Comparison of ENCODE assay signal across 24 cellular contexts in the genomic region with DNA sequence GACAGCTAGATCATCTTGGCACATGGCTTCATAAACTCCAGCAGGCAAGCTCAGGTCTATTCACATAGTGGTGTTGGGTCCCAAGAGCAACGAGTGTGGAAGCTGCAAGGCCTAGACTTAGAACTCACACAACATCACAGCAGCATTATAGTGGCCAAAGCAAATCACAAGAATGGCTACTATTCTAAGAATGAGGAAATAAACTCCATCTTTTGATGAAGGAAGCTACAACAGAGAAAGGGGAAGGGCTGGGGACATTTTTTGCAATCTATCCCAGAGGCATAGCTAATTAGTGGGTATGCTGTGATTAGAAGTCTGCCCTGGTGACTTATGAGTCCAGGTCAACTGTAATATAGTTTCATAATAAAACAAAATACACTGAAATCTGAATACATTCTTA. TPM values are rescaled to one million over a fixed set of nuclear protein-coding genes. Genes with fewer than 3 reads are reported as not detected.
A peak's percentile ranks its signal among the peaks of the same experiment; 100 is the strongest.
DNase-seq lines count a peak whose midpoint lies in the region; ATAC-seq, FAIRE-seq and TF ChIP-seq lines count a peak whose summit lies in the region.
"Had no signal": no experiment of that assay in that cellular context is flagged by ENCODE, and none has a peak within 500 bp of the region (broad histone marks: within the 10 kb centered on the region; RNA-seq: fewer than 3 reads in every experiment).

No MANE protein-coding gene starts in this region.

- no peak for TF ChIP-seq POLR2A in upper lobe of left lung (IDR thresholded peaks at IDR 0.05)

- no peaks in the 10 kb centered on the region for H3K36me3 Mint-ChIP-seq in astrocyte (ENCODE audit: low read depth, unreplicated experiment)
- H3K36me3 Mint-ChIP-seq: CD4-positive, CD25-positive, alpha-beta regulatory T cell; CD8-positive, alpha-beta memory T cell had no signal

- H3K27me3 Mint-ChIP-seq in astrocyte (ENCODE audit: low read depth, unreplicated experiment): peaks cover under 1% of the 10 kb centered on the region
- H3K27me3 Mint-ChIP-seq: CD4-positive, CD25-positive, alpha-beta regulatory T cell had no signal

- in situ Hi-C loops in KBM-7 (cut with MboI; ENCODE audit: low pct_unique_long_range_greater_than_20kb, low sequenced_read_pairs): no loop called here

- DNase-seq in EH (ENCODE audit: low read depth) (peak; percentile 1), NOMO-1 (lab: John Stamatoyannopoulos, UW; ENCODE audit: unreplicated experiment in 2 of 2) (peak; percentile 28 to 53), astrocyte (ENCODE audit: low read depth) (no peak), renal cortical epithelial cell (ENCODE audit: low read depth) (peak; percentile 24), upper lobe of left lung (no peak), NCI-H82 (lab: John Stamatoyannopoulos, UW) (no peak), KBM-7 (no peak)
- DNase-seq: ACHN; BE2C; C1 segment of cervical spinal cord; CD4-positive, CD25-positive, alpha-beta regulatory T cell; CD8-positive, alpha-beta memory T cell; COR-L47; DMS153; DMS79; GF-D8; HFFc6 had no signal

- no peak for TF ChIP-seq CTCF in astrocyte (IDR thresholded peaks at IDR 0.05; ENCODE audit: insufficient read depth, low read depth, low read length)
- no peak for TF ChIP-seq CTCF in upper lobe of left lung (IDR thresholded peaks at IDR 0.05)

- FAIRE-seq in astrocyte (lab: Jason Lieb, UNC): peak; percentile 94
- FAIRE-seq: A204.1, GM19239, H54 had no signal

- no peak overlapping the region for H3K4me2 ChIP-seq in astrocyte (ENCODE audit: low read length)
- H3K4me2 ChIP-seq: GM23338, KMS-11 had no signal

- no peak for TF ChIP-seq EP300 in upper lobe of left lung (IDR thresholded peaks at IDR 0.05)

- no peak overlapping the region for H3K4me3 ChIP-seq in astrocyte (ENCODE audit: insufficient read depth, low read depth, low read length)
- no peak overlapping the region for H3K4me3 ChIP-seq in upper lobe of left lung
- H3K4me3 ChIP-seq: GM23338 had no signal

- ATAC-seq in upper lobe of left lung (ENCODE audit: low FRiP score in 2 of 2) (no peak), GM19023 (IDR thresholded peaks at IDR 0.05; ENCODE audit: unreplicated experiment) (no peak)
- ATAC-seq: GM23338, HCT116 had no signal

- H2AFZ ChIP-seq in astrocyte (ENCODE audit: low read depth, low read length): no peak overlapping the region
- H2AFZ ChIP-seq: GM23338 had no signal

- H3K36me3 ChIP-seq in astrocyte (ENCODE audit: insufficient read depth, low read length): no peaks in the 10 kb centered on the region
- H3K36me3 ChIP-seq in upper lobe of left lung: no peaks in the 10 kb centered on the region
- H3K36me3 ChIP-seq: BE2C had no signal

- H3K27ac Mint-ChIP-seq in astrocyte (ENCODE audit: unreplicated experiment): no peak overlapping the region
- H3K27ac Mint-ChIP-seq: CD4-positive, CD25-positive, alpha-beta regulatory T cell; GM23338; HFFc6 had no signal

- no peaks in the 10 kb centered on the region for H3K79me2 ChIP-seq in astrocyte (ENCODE audit: insufficient read depth, low read length)

- H3K4me1 ChIP-seq in astrocyte (ENCODE audit: insufficient read depth, low read length): no peaks in the 10 kb centered on the region
- no peaks in the 10 kb centered on the region for H3K4me1 ChIP-seq in upper lobe of left lung
- H3K4me1 ChIP-seq: BE2C had no signal

- H3K27ac ChIP-seq in astrocyte (ENCODE audit: low read depth, low read length) (no peak overlapping the region), upper lobe of left lung (no peak overlapping the region)
- H3K27ac ChIP-seq: KMS-11 had no signal

- no peak overlapping the region for H3K4me3 Mint-ChIP-seq in astrocyte (ENCODE audit: unreplicated experiment)
- H3K4me3 Mint-ChIP-seq: CD4-positive, CD25-positive, alpha-beta regulatory T cell; CD8-positive, alpha-beta memory T cell; GM23338; HFFc6 had no signal

- H3K9me3 ChIP-seq in astrocyte (ENCODE audit: insufficient read depth, low read depth, low read length): no peaks in the 10 kb centered on the region
- H3K9me3 ChIP-seq in upper lobe of left lung: no peaks in the 10 kb centered on the region
- H3K9me3 ChIP-seq: BE2C had no signal

- H3K9me3 Mint-ChIP-seq in astrocyte (ENCODE audit: unreplicated experiment): no peaks in the 10 kb centered on the region
- H3K9me3 Mint-ChIP-seq: CD8-positive, alpha-beta memory T cell; HFFc6 had no signal

- H4K20me1 ChIP-seq in astrocyte (ENCODE audit: insufficient read depth, low read length): no peaks in the 10 kb centered on the region

- H3K27me3 ChIP-seq in astrocyte (ENCODE audit: insufficient read depth, low read length) (no peaks in the 10 kb centered on the region), upper lobe of left lung (no peaks in the 10 kb centered on the region)
- H3K27me3 ChIP-seq: BE2C had no signal

- 31% methylated on average over 1 of the region's 1 CpG; no CpG with 5 or more reads in 1 of the 2 donors for WGBS in upper lobe of left lung, 2 donors

- no peaks in the 10 kb centered on the region for H3K4me1 Mint-ChIP-seq in astrocyte (ENCODE audit: low read depth, unreplicated experiment)
- H3K4me1 Mint-ChIP-seq: CD4-positive, CD25-positive, alpha-beta regulatory T cell; CD8-positive, alpha-beta memory T cell; GM23338 had no signal

- no peak overlapping the region for H3K9ac ChIP-seq in astrocyte (ENCODE audit: low read length)
- H3K9ac ChIP-seq: KMS-11 had no signal

RNA-seq across cellular contexts. Expression of gene TAB3, which starts 42.9 kb away (rescaled TPM):
- 17.7 and 19.3 TPM in 2 replicates for total RNA-seq in astrocyte
- 20.1 and 31.0 TPM in 2 replicates for total RNA-seq in renal cortical epithelial cell
- total RNA-seq in upper lobe of left lung: 10 to 100 TPM; 13.5 to 42.1 (median 18.8) TPM

Comparison
In these comparisons a context has a peak if more than half of its experiments do, and no peak if none do; other contexts are left out.
1. DNase-seq: peak in EH (single experiment), NOMO-1 (2 of 2) and renal cortical epithelial cell (single experiment); none in astrocyte (single experiment), upper lobe of left lung (0 of 2), NCI-H82 (single experiment) and KBM-7 (single experiment).